Comparison of ENCODE assay signal across 23 cellular contexts in genomic region chr3:160806686-160807085, GRCh38.
"Had no signal": no experiment of that assay in that cellular context is flagged by ENCODE, and none has a peak within 500 bp of the region (broad histone marks: within the 10 kb centered on the region; RNA-seq: fewer than 3 reads in every experiment).

No MANE protein-coding gene starts in this region.

- H3K27me3 ChIP-seq: brain microvascular endothelial cell, Peyer's patch had no signal

- H3K9me3 Mint-ChIP-seq: activated T-cell treated with anti-CD3 and anti-CD28 coated beads, Interleukin-2, amount 50 U/mL, for 24 hours; activated T-helper 1 cell treated with anti-CD3 and anti-CD28 coated beads, Interleukin-12 subunit alpha, Interleukin-12 subunit beta, Interleukin-2, Interleukin-4 antibody, amounts not matched to agents 30 ng/mL and 10 ng/mL and 1 ng/mL, durations not matched to agents 14 hours and 24 hours and 36 hours had no signal

- H3K4me3 Mint-ChIP-seq: activated CD8-positive, alpha-beta memory T cell treated with anti-CD3 and anti-CD28 coated beads, Interleukin-2, amount 10 ng/mL, durations not matched to agents 7 days and 5 days; activated naive CD8-positive, alpha-beta T cell; activated T-cell treated with anti-CD3 and anti-CD28 coated beads, Interleukin-2, amount 50 U/mL, for 24 hours; activated T-helper 1 cell treated with anti-CD3 and anti-CD28 coated beads, Interleukin-12 subunit alpha, Interleukin-12 subunit beta, Interleukin-2, Interleukin-4 antibody, amounts not matched to agents 30 ng/mL and 10 ng/mL and 1 ng/mL, durations not matched to agents 14 hours and 24 hours and 36 hours had no signal

- ATAC-seq: activated CD8-positive, alpha-beta memory T cell treated with anti-CD3 and anti-CD28 coated beads, Interleukin-2, amount 10 ng/mL, durations not matched to agents 7 days and 5 days; SK-N-SH treated with all-trans-retinoic acid at 6 μM for 48 hours had no signal

- H3K4me3 ChIP-seq: Peyer's patch, SJSA1 had no signal

- H3K27ac Mint-ChIP-seq: activated CD8-positive, alpha-beta memory T cell treated with anti-CD3 and anti-CD28 coated beads, Interleukin-2, amount 10 ng/mL, durations not matched to agents 7 days and 5 days; activated naive CD8-positive, alpha-beta T cell; activated T-cell treated with anti-CD3 and anti-CD28 coated beads, Interleukin-2, amount 50 U/mL, for 24 hours; activated T-helper 1 cell treated with anti-CD3 and anti-CD28 coated beads, Interleukin-12 subunit alpha, Interleukin-12 subunit beta, Interleukin-2, Interleukin-4 antibody, amounts not matched to agents 30 ng/mL and 10 ng/mL and 1 ng/mL, durations not matched to agents 14 hours and 24 hours and 36 hours had no signal

- H3K4me1 ChIP-seq: Peyer's patch, SJSA1 had no signal

- H3K27ac ChIP-seq: brain microvascular endothelial cell, Peyer's patch, RWPE1, SJSA1 had no signal

- H3K9me3 ChIP-seq: Peyer's patch, SJSA1 had no signal

- H3K36me3 Mint-ChIP-seq: activated CD8-positive, alpha-beta memory T cell treated with anti-CD3 and anti-CD28 coated beads, Interleukin-2, amount 10 ng/mL, durations not matched to agents 7 days and 5 days had no signal

- H3K36me3 ChIP-seq: brain microvascular endothelial cell, Peyer's patch, SJSA1 had no signal

- DNase-seq: activated CD4-positive, alpha-beta T cell treated with anti-CD3 and anti-CD28 coated beads for 48 hours; activated CD4-positive, alpha-beta T cell treated with anti-CD3 and anti-CD28 coated beads, Interleukin-2, amount 50 U/mL, for 4 hours; activated CD4-positive, CD25-positive, alpha-beta regulatory T cell treated with anti-CD3 and anti-CD28 coated beads, Interleukin-2, amount 50 U/mL, for 72 hours; activated CD8-positive, alpha-beta memory T cell treated with anti-CD3 and anti-CD28 coated beads, Interleukin-2, amount 10 ng/mL, durations not matched to agents 7 days and 5 days; activated effector memory CD4-positive, alpha-beta T cell treated with Interleukin-2 at 50 U/mL for 16 hours; activated naive CD4-positive, alpha-beta T cell; activated T-cell treated with anti-CD3 and anti-CD28 coated beads, Interleukin-2, amount 50 U/mL, for 24 hours; brain microvascular endothelial cell; Karpas-422; MM.1S; NCI-H1105 treated with DMSO at 0.1 percent for 48 hours; NCI-H1436 treated with DMSO at 0.1 percent for 48 hours; NCI-H187; NCI-H2081; NCI-H510A treated with DMSO at 0.1 percent for 48 hours; Peyer's patch; SHP77; SW 1271 had no signal
